ENCODE assay signal across 23 cellular contexts in the genomic region with DNA sequence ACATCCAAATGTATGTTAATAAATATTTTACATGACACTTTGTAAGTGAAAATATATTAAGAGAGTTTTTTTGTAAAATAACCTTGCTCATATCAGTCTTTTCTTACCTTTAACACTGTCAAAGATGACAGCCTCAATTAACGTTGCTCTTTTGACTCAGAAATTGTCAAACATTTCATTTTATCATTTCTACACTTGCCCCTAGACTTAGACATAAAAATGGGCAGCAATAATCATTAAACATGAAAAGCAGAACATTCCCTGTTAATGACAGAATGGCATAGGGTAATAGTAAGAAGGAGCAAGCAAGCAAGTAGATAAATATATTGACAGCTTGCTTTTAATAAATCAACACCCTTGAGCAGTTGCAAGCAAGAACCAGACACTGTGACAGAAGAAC.
"Had no signal": no experiment of that assay in that cellular context is flagged by ENCODE, and none has a peak within 500 bp of the region (broad histone marks: within the 10 kb centered on the region; RNA-seq: fewer than 3 reads in every experiment).

No MANE protein-coding gene starts in this region.

- H3K4me3 ChIP-seq: ascending aorta, breast epithelium, cardiac muscle cell, coronary artery, dorsolateral prefrontal cortex, heart left ventricle had no signal

- DNase-seq: activated CD4-positive, alpha-beta memory T cell treated with anti-CD3 and anti-CD28 coated beads, Interleukin-2, amount 10 ng/mL, durations not matched to agents 7 days and 5 days; activated CD4-positive, alpha-beta T cell treated with anti-CD3 and anti-CD28 coated beads for 1 hour; activated CD4-positive, alpha-beta T cell treated with anti-CD3 and anti-CD28 coated beads for 4 hours; activated CD4-positive, alpha-beta T cell treated with anti-CD3 and anti-CD28 coated beads, Interleukin-2, amount 10 ng/mL, durations not matched to agents 7 days and 5 days; activated CD4-positive, alpha-beta T cell treated with anti-CD3 and anti-CD28 coated beads, Interleukin-2, amount 50 U/mL, for 4 hours; activated CD8-positive, alpha-beta memory T cell treated with anti-CD3 and anti-CD28 coated beads, Interleukin-2, amount 50 U/mL, for 48 hours; activated gamma-delta T cell; activated naive CD4-positive, alpha-beta T cell; activated naive CD4-positive, alpha-beta T cell treated with anti-CD3 and anti-CD28 coated beads, Interleukin-2, amount 10 ng/mL, durations not matched to agents 7 days and 5 days; activated naive CD8-positive, alpha-beta T cell treated with anti-CD3 and anti-CD28 coated beads, Interleukin-2, amount 10 ng/mL, durations not matched to agents 7 days and 5 days; activated T-cell treated with anti-CD3 and anti-CD28 coated beads for 4 hours; activated T-cell treated with anti-CD3 and anti-CD28 coated beads, Interleukin-2, amount 50 U/mL, for 24 hours; activated T-cell treated with anti-CD3 and anti-CD28 coated beads, Interleukin-2, amount 50 U/mL, for 72 hours; dorsolateral prefrontal cortex; effector memory CD4-positive, alpha-beta T cell; endodermal cell; foreskin fibroblast; heart left ventricle; T-helper 2 cell had no signal

- H3K9me3 ChIP-seq: ascending aorta, breast epithelium had no signal

- H3K27ac ChIP-seq: ascending aorta, breast epithelium, cardiac muscle cell, coronary artery, dorsolateral prefrontal cortex, heart left ventricle had no signal

- H3K36me3 ChIP-seq: ascending aorta, breast epithelium, cardiac muscle cell, heart left ventricle had no signal

- H3K27me3 ChIP-seq: ascending aorta, breast epithelium, cardiac muscle cell, dorsolateral prefrontal cortex, heart left ventricle had no signal
